Comparison of ENCODE assay signal across 23 cellular contexts in the genomic region with DNA sequence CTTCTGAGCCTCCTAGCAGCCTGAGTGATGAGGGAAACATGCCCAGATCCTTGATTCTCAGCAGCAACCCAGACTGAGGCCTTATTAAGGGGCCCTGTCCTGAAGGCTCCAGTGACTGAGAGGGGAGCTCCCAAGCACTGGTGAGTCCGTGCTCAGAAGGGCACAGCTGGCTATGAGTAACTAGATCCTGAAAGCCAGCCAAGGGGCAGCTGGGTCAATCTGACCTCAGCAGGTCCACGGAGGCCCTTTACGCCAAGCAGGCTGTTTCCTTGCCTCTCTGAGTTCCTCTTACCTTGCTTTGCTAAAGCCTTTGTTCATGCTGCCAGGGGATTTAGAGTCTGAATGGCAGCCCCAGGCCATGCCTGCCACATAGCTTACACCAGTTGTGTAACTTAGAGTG. TPM values are rescaled to one million over a fixed set of nuclear protein-coding genes. Genes with fewer than 3 reads are reported as not detected.
DNase-seq lines count a peak whose midpoint lies in the region; ATAC-seq lines count a peak whose summit lies in the region.
"Had no signal": no experiment of that assay in that cellular context is flagged by ENCODE, and none has a peak within 500 bp of the region (broad histone marks: within the 10 kb centered on the region; RNA-seq: fewer than 3 reads in every experiment).

No MANE protein-coding gene starts in this region.

- H3K14ac ChIP-seq in mesenchymal stem cell (ENCODE audit: low read length in 2 of 2) = no peak overlapping the region

- no peak overlapping the region for H3K4me3 Mint-ChIP-seq in activated CD8-positive, alpha-beta memory T cell treated with anti-CD3 and anti-CD28 coated beads, Interleukin-2, amount 10 ng/mL, durations not matched to agents 7 days and 5 days
- H3K4me3 Mint-ChIP-seq: activated B cell treated with CpG ODN at 0.5 μM for 24 hours; activated naive CD4-positive, alpha-beta T cell treated with anti-CD3 and anti-CD28 coated beads, Interleukin-2, amount 50 U/mL, for 24 hours; activated T-helper 17 cell treated with anti-CD3 and anti-CD28 coated beads, Interleukin-2, amount 50 U/mL, for 72 hours; dendritic cell treated with granulocyte-macrophage colony-stimulating factor and Interleukin-4, amounts not matched to agents 40 ng/mL and 50 ng/mL, for 4 days; neural crest cell had no signal

- no peak overlapping the region for H3K18ac ChIP-seq in mesenchymal stem cell (ENCODE audit: low read depth in 1 of 2, low read length in 2 of 2)

- H3K27me3 ChIP-seq in MG63 (no peaks in the 10 kb centered on the region), mesenchymal stem cell (ENCODE audit: control insufficient read depth in 1 of 2, insufficient read depth in 1 of 2, low read length in 2 of 2) (peaks cover 11 to 40% of the 10 kb centered on the region in 2 experiments)
- H3K27me3 ChIP-seq: cardiac muscle cell, stomach, tibial nerve had no signal

- CTCF ChIA-PET in activated CD8-positive, alpha-beta memory T cell treated with anti-CD3 and anti-CD28 coated beads, Interleukin-2, amount 10 ng/mL, durations not matched to agents 7 days and 5 days (lab: Charles Lee) = interaction anchor here (1.3 to 3.4 kb wide), 5 partner anchors 11 to 119 kb away, joined by 3 to 12 read pairs (median 5); no protein-coding TSS in a partner anchor

- H3K27ac ChIP-seq in mesenchymal stem cell (ENCODE audit: low read length, poor library complexity, severe bottlenecking) = no peak overlapping the region
- H3K27ac ChIP-seq: cardiac muscle cell, stomach had no signal

- H3K9ac ChIP-seq in mesenchymal stem cell (ENCODE audit: low read length) = no peak overlapping the region

- H4K91ac ChIP-seq in mesenchymal stem cell (ENCODE audit: low read length) = no peak overlapping the region

- no peak overlapping the region for H3K4me2 ChIP-seq in mesenchymal stem cell (ENCODE audit: low read length, poor library complexity, severe bottlenecking)

- H2BK15ac ChIP-seq in mesenchymal stem cell (ENCODE audit: low read depth, poor library complexity, severe bottlenecking) = no peak overlapping the region

- no peak overlapping the region for H2BK5ac ChIP-seq in mesenchymal stem cell (ENCODE audit: low read depth, low read length, poor library complexity, severe bottlenecking)

- no peak for ATAC-seq in activated CD8-positive, alpha-beta memory T cell treated with anti-CD3 and anti-CD28 coated beads, Interleukin-2, amount 10 ng/mL, durations not matched to agents 7 days and 5 days
- ATAC-seq: activated T-helper 17 cell treated with anti-CD3 and anti-CD28 coated beads, Interleukin-2, amount 50 U/mL, for 72 hours had no signal

- DNase-seq in ELF-1 (ENCODE audit: low read depth, low spot score) (peak; percentile 44), MG63 (peak; percentile 34), dermis blood vessel endothelial cell (peak; percentile 58), mesenchymal stem cell (peak; percentile 27), GM19238 (ENCODE audit: insufficient read length, low spot score) (no peak), SKM-1 treated with dmso at 0.1 percent for 144 hours (lab: John Stamatoyannopoulos, UW; ENCODE audit: unreplicated experiment) (no peak)
- DNase-seq in activated CD8-positive, alpha-beta memory T cell treated with anti-CD3 and anti-CD28 coated beads, Interleukin-2, amount 10 ng/mL, durations not matched to agents 7 days and 5 days = no peak
- no peak for DNase-seq in activated CD4-positive, alpha-beta T cell treated with anti-CD3 and anti-CD28 coated beads for 1 hour
- DNase-seq: activated B cell treated with CpG ODN at 0.5 μM for 24 hours; activated CD4-positive, alpha-beta T cell treated with anti-CD3 and anti-CD28 coated beads, Interleukin-2, amount 50 U/mL, for 48 hours; activated CD8-positive, alpha-beta memory T cell treated with anti-CD3 and anti-CD28 coated beads, Interleukin-2, amount 50 U/mL, for 48 hours; aorta; NCI-H146; NCI-H524 treated with DMSO at 0.1 percent for 48 hours; Right ventricle myocardium superior; stomach; T1000 had no signal

- H2BK120ac ChIP-seq in mesenchymal stem cell (ENCODE audit: low read depth, low read length) = no peak overlapping the region

- no peak overlapping the region for H4K8ac ChIP-seq in mesenchymal stem cell (ENCODE audit: low read length)

- 71% methylated on average over 3 of the region's 3 CpGs for WGBS in mesenchymal stem cell

- no peak overlapping the region for H3K23ac ChIP-seq in mesenchymal stem cell (ENCODE audit: low read length in 2 of 2)

- H3K9me3 ChIP-seq in MG63 (no peaks in the 10 kb centered on the region), mesenchymal stem cell (ENCODE audit: control insufficient read depth, low read length) (no peaks in the 10 kb centered on the region)
- H3K9me3 ChIP-seq: stomach, tibial nerve had no signal

- H3K4ac ChIP-seq in mesenchymal stem cell (ENCODE audit: low read depth in 1 of 2, low read length in 2 of 2) = no peak overlapping the region

- H3K4me1 ChIP-seq in mesenchymal stem cell (ENCODE audit: control insufficient read depth, insufficient read depth, low read depth, low read length) = peaks cover 3% of the 10 kb centered on the region
- H3K4me1 ChIP-seq: stomach had no signal

- no peaks in the 10 kb centered on the region for H3K9me3 Mint-ChIP-seq in activated CD8-positive, alpha-beta memory T cell treated with anti-CD3 and anti-CD28 coated beads, Interleukin-2, amount 10 ng/mL, durations not matched to agents 7 days and 5 days (ENCODE audit: low read depth)
- H3K9me3 Mint-ChIP-seq: activated B cell treated with CpG ODN at 0.5 μM for 24 hours; activated naive CD4-positive, alpha-beta T cell treated with anti-CD3 and anti-CD28 coated beads, Interleukin-2, amount 50 U/mL, for 24 hours; activated T-helper 17 cell treated with anti-CD3 and anti-CD28 coated beads, Interleukin-2, amount 50 U/mL, for 72 hours; dendritic cell treated with granulocyte-macrophage colony-stimulating factor and Interleukin-4, amounts not matched to agents 40 ng/mL and 50 ng/mL, for 4 days; neural crest cell had no signal

- peaks cover 6% of the 10 kb centered on the region for H3K27me3 Mint-ChIP-seq in activated CD8-positive, alpha-beta memory T cell treated with anti-CD3 and anti-CD28 coated beads, Interleukin-2, amount 10 ng/mL, durations not matched to agents 7 days and 5 days
- H3K27me3 Mint-ChIP-seq: activated B cell treated with CpG ODN at 0.5 μM for 24 hours; activated naive CD4-positive, alpha-beta T cell treated with anti-CD3 and anti-CD28 coated beads, Interleukin-2, amount 50 U/mL, for 24 hours; activated T-helper 17 cell treated with anti-CD3 and anti-CD28 coated beads, Interleukin-2, amount 50 U/mL, for 72 hours had no signal

- H3K36me3 Mint-ChIP-seq in activated CD8-positive, alpha-beta memory T cell treated with anti-CD3 and anti-CD28 coated beads, Interleukin-2, amount 10 ng/mL, durations not matched to agents 7 days and 5 days = no peaks in the 10 kb centered on the region
- H3K36me3 Mint-ChIP-seq: activated naive CD4-positive, alpha-beta T cell treated with anti-CD3 and anti-CD28 coated beads, Interleukin-2, amount 50 U/mL, for 24 hours had no signal

- H3K4me1 Mint-ChIP-seq in activated CD8-positive, alpha-beta memory T cell treated with anti-CD3 and anti-CD28 coated beads, Interleukin-2, amount 10 ng/mL, durations not matched to agents 7 days and 5 days = no peaks in the 10 kb centered on the region
- H3K4me1 Mint-ChIP-seq: activated B cell treated with CpG ODN at 0.5 μM for 24 hours; activated naive CD4-positive, alpha-beta T cell treated with anti-CD3 and anti-CD28 coated beads, Interleukin-2, amount 50 U/mL, for 24 hours; activated T-helper 17 cell treated with anti-CD3 and anti-CD28 coated beads, Interleukin-2, amount 50 U/mL, for 72 hours; neural crest cell had no signal

- no peak overlapping the region for H3K4me3 ChIP-seq in MG63
- no peak overlapping the region for H3K4me3 ChIP-seq in mesenchymal stem cell (ENCODE audit: insufficient read depth in 1 of 2, low read depth in 1 of 2, low read length in 2 of 2)
- H3K4me3 ChIP-seq: cardiac muscle cell, stomach, tibial nerve had no signal

- H2AFZ ChIP-seq in mesenchymal stem cell (ENCODE audit: low read depth, low read length) = no peak overlapping the region

- no peaks in the 10 kb centered on the region for H3K79me1 ChIP-seq in mesenchymal stem cell (replicated peaks; ENCODE audit: low read length, poor library complexity, severe bottlenecking)

- H2BK12ac ChIP-seq in mesenchymal stem cell (ENCODE audit: low read length in 2 of 2) = no peak overlapping the region

- H3K36me3 ChIP-seq in MG63 (no peaks in the 10 kb centered on the region), mesenchymal stem cell (ENCODE audit: control insufficient read depth in 1 of 2, insufficient read depth in 2 of 2, low read depth in 1 of 2, low read length in 2 of 2) (no peaks in the 10 kb centered on the region)
- H3K36me3 ChIP-seq: cardiac muscle cell had no signal

- H2AK5ac ChIP-seq in mesenchymal stem cell (ENCODE audit: low read length, severe bottlenecking) = no peak overlapping the region

- no peak overlapping the region for H3K27ac Mint-ChIP-seq in activated CD8-positive, alpha-beta memory T cell treated with anti-CD3 and anti-CD28 coated beads, Interleukin-2, amount 10 ng/mL, durations not matched to agents 7 days and 5 days
- H3K27ac Mint-ChIP-seq: activated B cell treated with CpG ODN at 0.5 μM for 24 hours; activated naive CD4-positive, alpha-beta T cell treated with anti-CD3 and anti-CD28 coated beads, Interleukin-2, amount 50 U/mL, for 24 hours; activated T-helper 17 cell treated with anti-CD3 and anti-CD28 coated beads, Interleukin-2, amount 50 U/mL, for 72 hours; dendritic cell treated with granulocyte-macrophage colony-stimulating factor and Interleukin-4, amounts not matched to agents 40 ng/mL and 50 ng/mL, for 4 days had no signal

RNA-seq across cellular contexts. Expression of a gene that starts 19.3 kb away (rescaled TPM):
- 32.3 and 32.7 TPM in 2 replicates for total RNA-seq in MG63 (2014; rRNA removed; shearing (Covaris generic); ENCODE audit: low replicate concordance)
- 19.4 and 26.5 TPM in 2 replicates for total RNA-seq in dermis blood vessel endothelial cell
- 19.0 TPM for polyA plus RNA-seq in mesenchymal stem cell (2013, experiment 1 of 2)
- 19.9 TPM for polyA plus RNA-seq in mesenchymal stem cell (2013, experiment 2 of 2)
- total RNA-seq in activated CD8-positive, alpha-beta memory T cell treated with anti-CD3 and anti-CD28 coated beads, Interleukin-2, amount 10 ng/mL, durations not matched to agents 7 days and 5 days = 10 to 100 TPM; 40.6 to 45.7 TPM

RNA-seq across cellular contexts. Expression of a gene that starts 26.0 kb away (rescaled TPM):
- total RNA-seq in MG63 (2014; rRNA removed; shearing (Covaris generic); ENCODE audit: low replicate concordance) = 0.20 TPM in 1 of 2 replicates, not detected in the other
- total RNA-seq in dermis blood vessel endothelial cell = under 0.01 TPM in 1 of 2 replicates, not detected in the other
- 2.1 TPM for polyA plus RNA-seq in mesenchymal stem cell (2013, experiment 1 of 2)
- polyA plus RNA-seq in mesenchymal stem cell (2013, experiment 2 of 2) = 2.0 TPM
- 1 to 10 TPM in 1 of 2 experiments, under 1 TPM in 1; 0.96 to 3.6 TPM for total RNA-seq in activated CD8-positive, alpha-beta memory T cell treated with anti-CD3 and anti-CD28 coated beads, Interleukin-2, amount 10 ng/mL, durations not matched to agents 7 days and 5 days

RNA-seq across cellular contexts. Expression of a gene that starts 37.6 kb away (rescaled TPM):
- 345 and 436 TPM in 2 replicates for total RNA-seq in MG63 (2014; rRNA removed; shearing (Covaris generic); ENCODE audit: low replicate concordance)
- 150 and 159 TPM in 2 replicates for total RNA-seq in dermis blood vessel endothelial cell
- 513 TPM for polyA plus RNA-seq in mesenchymal stem cell (2013, experiment 1 of 2)
- 503 TPM for polyA plus RNA-seq in mesenchymal stem cell (2013, experiment 2 of 2)
- 100 to 1,000 TPM; 365 to 501 TPM for total RNA-seq in activated CD8-positive, alpha-beta memory T cell treated with anti-CD3 and anti-CD28 coated beads, Interleukin-2, amount 10 ng/mL, durations not matched to agents 7 days and 5 days

RNA-seq across cellular contexts. Expression of a gene that starts 49.8 kb away (rescaled TPM):
- total RNA-seq in MG63 (2014; rRNA removed; shearing (Covaris generic); ENCODE audit: low replicate concordance) = 138 and 161 TPM in 2 replicates
- total RNA-seq in dermis blood vessel endothelial cell = 52.8 and 74.2 TPM in 2 replicates
- polyA plus RNA-seq in mesenchymal stem cell (2013, experiment 1 of 2) = 59.9 TPM
- 59.6 TPM for polyA plus RNA-seq in mesenchymal stem cell (2013, experiment 2 of 2)
- total RNA-seq in activated CD8-positive, alpha-beta memory T cell treated with anti-CD3 and anti-CD28 coated beads, Interleukin-2, amount 10 ng/mL, durations not matched to agents 7 days and 5 days = 10 to 100 TPM; 64.8 to 81.6 TPM

Comparison
In these comparisons a context has a peak if more than half of its experiments do, and no peak if none do; other contexts are left out.
1. DNase-seq: peak in ELF-1 (single experiment), MG63 (single experiment), dermis blood vessel endothelial cell (single experiment) and mesenchymal stem cell (single experiment); none in GM19238 (single experiment), activated CD8-positive, alpha-beta memory T cell treated with anti-CD3 and anti-CD28 coated beads, Interleukin-2, amount 10 ng/mL, durations not matched to agents 7 days and 5 days (single experiment), activated CD4-positive, alpha-beta T cell treated with anti-CD3 and anti-CD28 coated beads for 1 hour (single experiment) and SKM-1 treated with dmso at 0.1 percent for 144 hours (single experiment).